1 cellular context compared by ENCODE assay signal in the genomic region with DNA sequence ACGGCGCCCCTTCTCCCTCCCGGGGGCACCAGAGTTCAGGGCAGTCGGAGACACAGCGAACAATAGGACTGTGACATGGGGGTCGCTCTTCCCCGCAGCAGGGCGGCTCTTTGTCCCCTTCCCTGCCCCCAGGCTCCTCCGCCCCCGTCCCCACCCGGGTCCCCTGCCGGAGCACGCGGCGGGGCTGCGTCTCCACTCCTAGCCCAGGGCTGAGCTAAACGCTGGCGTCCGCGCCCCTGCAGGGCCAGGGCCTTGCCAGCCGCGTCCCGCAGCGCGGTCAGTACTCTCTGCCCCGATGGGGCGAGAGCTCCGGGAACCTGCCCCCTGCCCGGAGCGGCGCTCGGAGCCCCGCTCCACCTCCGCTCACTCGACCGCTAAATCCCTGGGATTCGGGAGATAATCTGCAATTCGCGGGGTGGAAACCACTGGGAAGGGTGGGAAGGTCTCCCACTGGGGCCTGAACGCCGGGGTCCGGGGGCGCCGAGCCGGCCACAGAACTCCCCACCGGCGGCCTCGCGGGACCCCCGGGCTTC.
TF ChIP-seq lines count a peak whose summit lies in the region.

No MANE protein-coding gene starts in this region.

TF ChIP-seq in HepG2, 621 proteins besides CTCF, POLR2A, EP300 and RAD21 (continued from another document):
- no peak for TF ChIP-seq AKNA (CRISPR knock-in tag; IDR thresholded peaks at IDR 0.05; ENCODE audit: borderline replicate concordance)
- peak; percentile 35 for TF ChIP-seq ASH2L (IDR thresholded peaks at IDR 0.05; ENCODE audit: insufficient read length, low read depth, low read length)
- 0 out of 2 replicates have a peak, but pooled peaks have one; percentile 33 for TF ChIP-seq ZNF790 (CRISPR knock-in tag; IDR thresholded peaks at IDR 0.05; ENCODE audit: borderline replicate concordance)
- TF ChIP-seq GATAD2A (CRISPR knock-in tag; IDR thresholded peaks at IDR 0.05), result no peak
- no peak for TF ChIP-seq TARDBP (CRISPR knock-in tag; IDR thresholded peaks at IDR 0.05)
- TF ChIP-seq, protein P1, sequence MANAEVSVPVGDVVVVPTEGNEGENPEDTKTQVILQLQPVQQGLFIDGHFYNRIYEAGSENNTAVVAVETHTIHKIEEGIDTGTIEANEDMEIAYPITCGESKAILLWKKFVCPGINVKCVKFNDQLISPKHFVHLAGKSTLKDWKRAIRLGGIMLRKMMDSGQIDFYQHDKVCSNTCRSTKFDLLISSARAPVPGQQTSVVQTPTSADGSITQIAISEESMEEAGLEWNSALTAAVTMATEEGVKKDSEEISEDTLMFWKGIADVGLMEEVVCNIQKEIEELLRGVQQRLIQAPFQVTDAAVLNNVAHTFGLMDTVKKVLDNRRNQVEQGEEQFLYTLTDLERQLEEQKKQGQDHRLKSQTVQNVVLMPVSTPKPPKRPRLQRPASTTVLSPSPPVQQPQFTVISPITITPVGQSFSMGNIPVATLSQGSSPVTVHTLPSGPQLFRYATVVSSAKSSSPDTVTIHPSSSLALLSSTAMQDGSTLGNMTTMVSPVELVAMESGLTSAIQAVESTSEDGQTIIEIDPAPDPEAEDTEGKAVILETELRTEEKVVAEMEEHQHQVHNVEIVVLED (CRISPR knock-in tag; IDR thresholded peaks at IDR 0.05; ENCODE audit: borderline replicate concordance), result peak; percentile 35; the same call in 1 of the 2 replicates
- no peak for TF ChIP-seq PCBP1 (IDR thresholded peaks at IDR 0.05; ENCODE audit: borderline replicate concordance, low read depth, low read length)
- TF ChIP-seq ZNF788 (CRISPR knock-in tag; IDR thresholded peaks at IDR 0.05; ENCODE audit: borderline replicate concordance), result peak; percentile 8; the same call in 1 of the 2 replicates
- TF ChIP-seq IKZF5 (CRISPR knock-in tag; IDR thresholded peaks at IDR 0.05), result no peak
- TF ChIP-seq ATF1 (CRISPR knock-in tag; IDR thresholded peaks at IDR 0.05), result no peak
- no peak for TF ChIP-seq DNMT3B (CRISPR knock-in tag; conservative IDR thresholded peaks at IDR 0.05)
- TF ChIP-seq, protein P2, sequence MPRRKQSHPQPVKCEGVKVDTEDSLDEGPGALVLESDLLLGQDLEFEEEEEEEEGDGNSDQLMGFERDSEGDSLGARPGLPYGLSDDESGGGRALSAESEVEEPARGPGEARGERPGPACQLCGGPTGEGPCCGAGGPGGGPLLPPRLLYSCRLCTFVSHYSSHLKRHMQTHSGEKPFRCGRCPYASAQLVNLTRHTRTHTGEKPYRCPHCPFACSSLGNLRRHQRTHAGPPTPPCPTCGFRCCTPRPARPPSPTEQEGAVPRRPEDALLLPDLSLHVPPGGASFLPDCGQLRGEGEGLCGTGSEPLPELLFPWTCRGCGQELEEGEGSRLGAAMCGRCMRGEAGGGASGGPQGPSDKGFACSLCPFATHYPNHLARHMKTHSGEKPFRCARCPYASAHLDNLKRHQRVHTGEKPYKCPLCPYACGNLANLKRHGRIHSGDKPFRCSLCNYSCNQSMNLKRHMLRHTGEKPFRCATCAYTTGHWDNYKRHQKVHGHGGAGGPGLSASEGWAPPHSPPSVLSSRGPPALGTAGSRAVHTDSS (CRISPR knock-in tag; conservative IDR thresholded peaks at IDR 0.05), result no peak
- TF ChIP-seq MYNN (CRISPR knock-in tag; IDR thresholded peaks at IDR 0.05; ENCODE audit: low read depth), result no peak
- TF ChIP-seq E2F1 (CRISPR knock-in tag; IDR thresholded peaks at IDR 0.05), result peak; percentile 17; the same call in 1 of the 2 replicates
- no peak for TF ChIP-seq CAMTA2 (CRISPR knock-in tag; IDR thresholded peaks at IDR 0.05; ENCODE audit: borderline replicate concordance)
- no peak for TF ChIP-seq ARNTL (CRISPR knock-in tag; IDR thresholded peaks at IDR 0.05)
- TF ChIP-seq ETV6 (CRISPR knock-in tag; conservative IDR thresholded peaks at IDR 0.05), result no peak
- TF ChIP-seq HNF4G (IDR thresholded peaks at IDR 0.05; ENCODE audit: borderline replicate concordance, low read depth, low read length), result 0 out of 2 replicates have a peak, but pooled peaks have one; percentile 2
- TF ChIP-seq HNF4G (CRISPR knock-in tag; IDR thresholded peaks at IDR 0.05; ENCODE audit: borderline replicate concordance, low read depth), result no peak
- no peak for TF ChIP-seq MTA1 (CRISPR knock-in tag; IDR thresholded peaks at IDR 0.05; ENCODE audit: borderline replicate concordance)
- no peak for TF ChIP-seq FOXO1 (CRISPR knock-in tag; IDR thresholded peaks at IDR 0.05)
- TF ChIP-seq, protein P3, sequence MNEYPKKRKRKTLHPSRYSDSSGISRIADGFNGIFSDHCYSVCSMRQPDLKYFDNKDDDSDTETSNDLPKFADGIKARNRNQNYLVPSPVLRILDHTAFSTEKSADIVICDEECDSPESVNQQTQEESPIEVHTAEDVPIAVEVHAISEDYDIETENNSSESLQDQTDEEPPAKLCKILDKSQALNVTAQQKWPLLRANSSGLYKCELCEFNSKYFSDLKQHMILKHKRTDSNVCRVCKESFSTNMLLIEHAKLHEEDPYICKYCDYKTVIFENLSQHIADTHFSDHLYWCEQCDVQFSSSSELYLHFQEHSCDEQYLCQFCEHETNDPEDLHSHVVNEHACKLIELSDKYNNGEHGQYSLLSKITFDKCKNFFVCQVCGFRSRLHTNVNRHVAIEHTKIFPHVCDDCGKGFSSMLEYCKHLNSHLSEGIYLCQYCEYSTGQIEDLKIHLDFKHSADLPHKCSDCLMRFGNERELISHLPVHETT (CRISPR knock-in tag; conservative IDR thresholded peaks at IDR 0.05), result no peak
- no peak for TF ChIP-seq SALL2 (CRISPR knock-in tag; IDR thresholded peaks at IDR 0.05)
- no peak for TF ChIP-seq ZNF816 (CRISPR knock-in tag; IDR thresholded peaks at IDR 0.05; ENCODE audit: borderline replicate concordance)
- TF ChIP-seq FOXM1 (CRISPR knock-in tag; IDR thresholded peaks at IDR 0.05), result no peak
- no peak for TF ChIP-seq HDAC2 (CRISPR knock-in tag; IDR thresholded peaks at IDR 0.05)
- TF ChIP-seq JUN (CRISPR knock-in tag; IDR thresholded peaks at IDR 0.05), result no peak
- TF ChIP-seq NFKB2 (CRISPR knock-in tag; IDR thresholded peaks at IDR 0.05; ENCODE audit: borderline replicate concordance), result no peak
